Comparison of ENCODE assay signal across 8 cellular contexts in the genomic region with DNA sequence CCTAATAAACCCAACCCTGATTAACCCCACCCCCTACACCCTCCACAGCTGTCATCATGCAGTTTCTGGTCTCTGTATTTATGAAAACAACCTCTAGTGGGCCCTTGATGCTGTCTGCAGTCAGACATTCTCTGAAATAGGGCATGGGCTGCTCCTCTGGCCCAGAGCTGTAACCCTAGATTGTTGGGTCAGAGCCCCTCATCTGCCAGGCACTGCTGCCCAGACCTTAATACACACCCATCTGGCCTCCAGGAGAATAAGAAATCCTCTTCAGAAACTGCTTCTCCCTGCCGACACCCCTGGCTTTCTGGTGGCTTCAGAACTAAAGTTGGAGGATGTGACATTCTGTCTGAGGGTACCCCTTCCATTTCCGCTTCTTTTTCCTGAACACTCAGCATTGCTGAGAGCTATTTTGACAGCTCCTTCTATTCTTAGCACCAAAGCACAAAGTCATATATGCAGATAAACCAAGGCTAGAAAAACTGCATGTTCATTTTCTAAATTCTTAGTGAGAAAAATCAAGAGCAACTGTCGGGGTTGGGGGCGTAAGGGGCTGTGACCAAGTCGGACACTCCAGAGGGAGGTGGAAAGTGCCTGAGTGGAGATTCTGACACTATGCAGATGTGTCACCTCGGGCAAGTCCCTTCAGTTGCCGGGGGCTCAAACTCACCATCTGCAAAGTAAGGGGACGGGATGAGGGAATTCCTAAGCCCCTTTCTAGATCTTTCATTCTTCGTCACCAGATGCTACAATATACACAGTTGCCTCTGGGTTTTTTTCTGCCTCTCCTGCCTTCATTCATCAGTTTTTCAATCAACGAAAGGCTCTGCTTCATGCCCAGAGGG. TPM values are rescaled to one million over a fixed set of nuclear protein-coding genes. Genes with fewer than 3 reads are reported as not detected.
A peak's percentile ranks its signal among the peaks of the same experiment; 100 is the strongest.
DNase-seq lines count a peak whose midpoint lies in the region; ATAC-seq and TF ChIP-seq lines count a peak whose summit lies in the region.

No MANE protein-coding gene starts in this region.

- TF ChIP-seq CTCF in GM06990 (IDR thresholded peaks at IDR 0.05; ENCODE audit: insufficient read depth, low read length, poor library complexity, severe bottlenecking) (peak; percentile 47), A673 (conservative IDR thresholded peaks at IDR 0.05; ENCODE audit: low read depth, low read length) (no peak)

- H3K4me3 ChIP-seq in GM06990 (replicated peaks; ENCODE audit: low read depth, low read length) (peak overlapping the region; percentile 24; the same call in 1 of the 2 replicates), A673 (ENCODE audit: low read depth, low read length, poor library complexity, severe bottlenecking) (no peak overlapping the region)

- no peaks in the 10 kb centered on the region for H3K9me3 ChIP-seq in A673 (ENCODE audit: low read depth, low read length, poor library complexity, severe bottlenecking)

- BruUV-seq in A673 (replicated peaks; lab: Mats Ljungman, UMichigan): no TSS peak

- peak overlapping the region; percentile 7 for H3K4me3 Mint-ChIP-seq in activated CD4-positive, alpha-beta T cell treated with anti-CD3 and anti-CD28 coated beads, Interleukin-2, amount 10 ng/mL, durations not matched to agents 7 days and 5 days

- intact Hi-C loops in A673 (cut with micrococcal nuclease; ENCODE audit: unreplicated experiment): no loop called here

- peaks cover 45% of the 10 kb centered on the region for H3K4me1 Mint-ChIP-seq in activated CD4-positive, alpha-beta T cell treated with anti-CD3 and anti-CD28 coated beads, Interleukin-2, amount 10 ng/mL, durations not matched to agents 7 days and 5 days

- ATAC-seq in HG02588 (IDR thresholded peaks at IDR 0.05; ENCODE audit: unreplicated experiment): peak; percentile 70

- H3K27ac Mint-ChIP-seq in activated CD4-positive, alpha-beta T cell treated with anti-CD3 and anti-CD28 coated beads, Interleukin-2, amount 10 ng/mL, durations not matched to agents 7 days and 5 days: peak overlapping the region; percentile 79

- no peaks in the 10 kb centered on the region for H3K4me1 ChIP-seq in A673 (ENCODE audit: insufficient read depth, low read length, poor library complexity, severe bottlenecking)

- H3K36me3 ChIP-seq in GM06990 (ENCODE audit: control insufficient read depth, insufficient read depth, low read length) (no peaks in the 10 kb centered on the region), A673 (ENCODE audit: insufficient read depth, low read length, poor library complexity, severe bottlenecking) (no peaks in the 10 kb centered on the region)

- CTCF ChIA-PET in activated CD4-positive, alpha-beta T cell treated with anti-CD3 and anti-CD28 coated beads, Interleukin-2, amount 10 ng/mL, durations not matched to agents 7 days and 5 days (lab: Charles Lee): interaction anchor here (0.8 to 4.5 kb wide), 7 partner anchors 9 to 159 kb away, joined by 3 to 15 read pairs (median 5); partner anchors contain the start of gene HNRNPLL
- CTCF ChIA-PET in A673 (lab: Charles Lee): no interaction called here

- H3K27me3 Mint-ChIP-seq in activated CD4-positive, alpha-beta T cell treated with anti-CD3 and anti-CD28 coated beads, Interleukin-2, amount 10 ng/mL, durations not matched to agents 7 days and 5 days: no peaks in the 10 kb centered on the region

- POLR2A ChIA-PET in activated CD4-positive, alpha-beta T cell treated with anti-CD3 and anti-CD28 coated beads, Interleukin-2, amount 10 ng/mL, durations not matched to agents 7 days and 5 days (lab: Charles Lee): interaction anchor here (0.6 kb wide), 1 partner anchor 156 kb away, joined by 9 read pairs; no protein-coding TSS in a partner anchor
- POLR2A ChIA-PET in A673 (lab: Charles Lee; ENCODE audit: low non-redundant PET): interaction anchor here (0.6 kb wide), 1 partner anchor 28 kb away, joined by 3 read pairs; no protein-coding TSS in a partner anchor

- peaks cover 4% of the 10 kb centered on the region for H3K9me3 Mint-ChIP-seq in activated CD4-positive, alpha-beta T cell treated with anti-CD3 and anti-CD28 coated beads, Interleukin-2, amount 10 ng/mL, durations not matched to agents 7 days and 5 days

- peak; percentile 31 for DNase-seq in GM06990 (ENCODE audit: extremely low read depth, insufficient read length)
- peak; percentile 27 for DNase-seq in activated CD4-positive, alpha-beta T cell treated with anti-CD3 and anti-CD28 coated beads, Interleukin-2, amount 10 ng/mL, durations not matched to agents 7 days and 5 days
- peak; percentile 62 for DNase-seq in myocyte (ENCODE audit: low read depth)
- no peak for DNase-seq in cerebellar cortex (ENCODE audit: low spot score)
- no peak for DNase-seq in A673 (ENCODE audit: low spot score)
- no peak for DNase-seq in kidney tubule cell (ENCODE audit: low spot score)
- DNase-seq in SW480 (ENCODE audit: low spot score): no peak

- H3K27me3 ChIP-seq in GM06990 (replicated peaks; ENCODE audit: control insufficient read depth, insufficient read depth, low read length) (no peaks in the 10 kb centered on the region), A673 (replicated peaks; ENCODE audit: insufficient read depth, low read depth, low read length, poor library complexity) (no peaks in the 10 kb centered on the region)

- no peak overlapping the region for H3K27ac ChIP-seq in A673 (ENCODE audit: low read depth, low read length, poor library complexity, severe bottlenecking)

- H3K36me3 Mint-ChIP-seq in activated CD4-positive, alpha-beta T cell treated with anti-CD3 and anti-CD28 coated beads, Interleukin-2, amount 10 ng/mL, durations not matched to agents 7 days and 5 days (ENCODE audit: low read depth): peaks cover 41% of the 10 kb centered on the region

RNA-seq across cellular contexts. Expression of gene SRSF7, which starts 28.7 kb away (rescaled TPM):
- 100 to 1,000 TPM; 225 to 272 TPM for total RNA-seq in activated CD4-positive, alpha-beta T cell treated with anti-CD3 and anti-CD28 coated beads, Interleukin-2, amount 10 ng/mL, durations not matched to agents 7 days and 5 days
- total RNA-seq in myocyte: 68.9 and 75.2 TPM in 2 replicates
- 62.2 TPM for polyA plus RNA-seq in myocyte (2012)
- total RNA-seq in A673 (2021): 320 and 355 TPM in 2 replicates

RNA-seq across cellular contexts. Expression of gene GEMIN6, which starts 55.5 kb away (rescaled TPM):
- 10 to 100 TPM; 17.5 to 18.6 TPM for total RNA-seq in activated CD4-positive, alpha-beta T cell treated with anti-CD3 and anti-CD28 coated beads, Interleukin-2, amount 10 ng/mL, durations not matched to agents 7 days and 5 days
- total RNA-seq in myocyte (7.9 and 8.2 TPM in 2 replicates), A673 (2021) (27.9 and 31.1 TPM in 2 replicates)
- polyA plus RNA-seq in myocyte (2012): 14.1 TPM

RNA-seq across cellular contexts. Expression of gene GALM, which starts 56.6 kb away (rescaled TPM):
- 10 to 100 TPM; 39.7 to 41.1 TPM for total RNA-seq in activated CD4-positive, alpha-beta T cell treated with anti-CD3 and anti-CD28 coated beads, Interleukin-2, amount 10 ng/mL, durations not matched to agents 7 days and 5 days
- total RNA-seq in myocyte: 12.4 and 23.1 TPM in 2 replicates
- polyA plus RNA-seq in myocyte (2012): 13.9 TPM
- total RNA-seq in A673 (2021): 6.6 and 8.7 TPM in 2 replicates

Comparison
In these comparisons a context has a peak if more than half of its experiments do, and no peak if none do; other contexts are left out.
1. DNase-seq: peak in GM06990 (single experiment), activated CD4-positive, alpha-beta T cell treated with anti-CD3 and anti-CD28 coated beads, Interleukin-2, amount 10 ng/mL, durations not matched to agents 7 days and 5 days (single experiment) and myocyte (single experiment); none in cerebellar cortex (single experiment), A673 (single experiment), kidney tubule cell (single experiment) and SW480 (single experiment).